8 cellular contexts compared by ENCODE assay signal in genomic region chr16:3150346-3151218, GRCh38.
DNase-seq lines count a peak whose midpoint lies in the region; FAIRE-seq and TF ChIP-seq lines count a peak whose summit lies in the region.

No MANE protein-coding gene starts in this region.

- H3K4me3 Mint-ChIP-seq in nephron progenitor cell, result peak overlapping the region; percentile 88
- peak overlapping the region; percentile 86 for H3K4me3 Mint-ChIP-seq in stimulated activated naive CD8-positive, alpha-beta T cell treated with anti-CD3 and anti-CD28 coated beads, Interleukin-15, Interleukin-2, amounts not matched to agents 100 ng/mL and 50 ng/mL, for 24 hours

- H3K27ac ChIP-seq in RWPE1, result peak overlapping the region; percentile 90

- no peaks in the 10 kb centered on the region for H3K36me3 Mint-ChIP-seq in nephron progenitor cell (ENCODE audit: low read depth)
- H3K36me3 Mint-ChIP-seq in stimulated activated naive CD8-positive, alpha-beta T cell treated with anti-CD3 and anti-CD28 coated beads, Interleukin-15, Interleukin-2, amounts not matched to agents 100 ng/mL and 50 ng/mL, for 24 hours (ENCODE audit: low read depth), result peaks cover 5% of the 10 kb centered on the region

- peaks cover 58% of the 10 kb centered on the region for H3K27me3 Mint-ChIP-seq in nephron progenitor cell (ENCODE audit: low read depth, poor library complexity)
- peaks cover 5% of the 10 kb centered on the region for H3K27me3 Mint-ChIP-seq in stimulated activated naive CD8-positive, alpha-beta T cell treated with anti-CD3 and anti-CD28 coated beads, Interleukin-15, Interleukin-2, amounts not matched to agents 100 ng/mL and 50 ng/mL, for 24 hours

- peak; percentile 97 for DNase-seq in EL
- peak; percentile 92 for DNase-seq in H54 (ENCODE audit: insufficient read length, low spot score)
- DNase-seq in LoVo (ENCODE audit: low spot score), result peak; percentile 95
- peak; percentile 95 for DNase-seq in RWPE1 (ENCODE audit: low spot score)
- peak; percentile 96 for DNase-seq in activated T-helper 9 cell treated with anti-CD3 and anti-CD28 coated beads, Interleukin-2, amount 50 U/mL, for 16 hours (ENCODE audit: low read depth)
- peak; percentile 94 for DNase-seq in fibroblast of the conjunctiva (ENCODE audit: low read depth)
- peak; percentile 98 for DNase-seq in nephron progenitor cell

- no peak for TF ChIP-seq CTCF in RWPE1 (conservative IDR thresholded peaks at IDR 0.05; ENCODE audit: low read depth)
- TF ChIP-seq CTCF in nephron progenitor cell (IDR thresholded peaks at IDR 0.05), result no peak

- TF ChIP-seq POLR2A in H54 (IDR thresholded peaks at IDR 0.05; ENCODE audit: low read depth, low read length), result no peak

- peak overlapping the region; percentile 94 for H3K27ac Mint-ChIP-seq in nephron progenitor cell
- peak overlapping the region; percentile 85 for H3K27ac Mint-ChIP-seq in stimulated activated naive CD8-positive, alpha-beta T cell treated with anti-CD3 and anti-CD28 coated beads, Interleukin-15, Interleukin-2, amounts not matched to agents 100 ng/mL and 50 ng/mL, for 24 hours

- no peak for FAIRE-seq in H54 (lab: Jason Lieb, UNC)

- peaks cover 10% of the 10 kb centered on the region for H3K4me1 Mint-ChIP-seq in nephron progenitor cell
- H3K4me1 Mint-ChIP-seq in stimulated activated naive CD8-positive, alpha-beta T cell treated with anti-CD3 and anti-CD28 coated beads, Interleukin-15, Interleukin-2, amounts not matched to agents 100 ng/mL and 50 ng/mL, for 24 hours (ENCODE audit: low read depth), result peaks cover 31% of the 10 kb centered on the region

- POLR2A ChIA-PET in RWPE1 (lab: Yijun Ruan, JAX; ENCODE audit: low non-redundant PET), result interaction anchor here (0.5 to 1.0 kb wide), 3 partner anchors 10 to 194 kb away, joined by 3 to 7 read pairs (median 3); partner anchors contain the start of gene ZNF213

- CTCF ChIA-PET in RWPE1 (lab: Yijun Ruan, JAX), result interaction anchor here (0.6 to 1.3 kb wide), 3 partner anchors 10 to 64 kb away, joined by 3 to 6 read pairs (median 4); no protein-coding TSS in a partner anchor

- peaks cover 18% of the 10 kb centered on the region for H3K9me3 Mint-ChIP-seq in nephron progenitor cell
- no peaks in the 10 kb centered on the region for H3K9me3 Mint-ChIP-seq in stimulated activated naive CD8-positive, alpha-beta T cell treated with anti-CD3 and anti-CD28 coated beads, Interleukin-15, Interleukin-2, amounts not matched to agents 100 ng/mL and 50 ng/mL, for 24 hours

Comparison
In these comparisons a context has a peak if more than half of its experiments do, and no peak if none do; other contexts are left out.
1. Peak in every context shown above with its lines: DNase-seq and H3K27ac ChIP-seq.